Comparison of ENCODE assay signal across 25 cellular contexts in the genomic region with DNA sequence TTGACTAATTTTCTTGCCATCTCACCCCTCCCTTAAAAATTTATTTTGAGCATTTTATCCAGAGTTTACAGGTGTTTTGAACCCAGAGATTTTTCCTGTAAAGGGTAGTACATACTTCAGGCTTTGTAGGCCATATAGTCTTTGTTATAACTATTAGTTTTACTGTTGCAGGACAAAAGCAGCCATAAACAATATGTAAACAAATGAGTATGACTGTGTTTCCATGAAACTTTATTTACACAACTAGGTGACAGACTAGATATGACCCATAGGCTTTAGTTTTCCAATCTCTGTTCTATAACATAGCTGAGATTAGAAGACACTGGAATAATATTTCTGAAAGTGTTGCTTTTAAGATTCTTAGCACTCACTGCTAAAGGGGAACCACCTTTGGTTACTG.
DNase-seq lines count a peak whose midpoint lies in the region; ATAC-seq and TF ChIP-seq lines count a peak whose summit lies in the region.
"Had no signal": no experiment of that assay in that cellular context is flagged by ENCODE, and none has a peak within 500 bp of the region (broad histone marks: within the 10 kb centered on the region; RNA-seq: fewer than 3 reads in every experiment).

No MANE protein-coding gene starts in this region.

- H3K9me3 ChIP-seq in endodermal cell (ENCODE audit: control insufficient read depth, low read length) (no peaks in the 10 kb centered on the region), mucosa of descending colon (no peaks in the 10 kb centered on the region), neural progenitor cell (ENCODE audit: low read depth) (no peaks in the 10 kb centered on the region)
- H3K9me3 ChIP-seq: A549, BE2C, BLaER1 had no signal

- H3K4me2 ChIP-seq in neural progenitor cell = peak overlapping the region; percentile 24
- H3K4me2 ChIP-seq: A549, BLaER1 had no signal

- H3K27ac ChIP-seq in endodermal cell (ENCODE audit: low read depth, low read length) = no peak overlapping the region
- H3K27ac ChIP-seq in neural progenitor cell = no peak overlapping the region
- H3K27ac ChIP-seq: 22Rv1, A549, BLaER1 had no signal

- DNase-seq in DMS53 (lab: John Stamatoyannopoulos, UW) (peak; percentile 23), DMS53 treated with DMSO at 0.1 percent for 48 hours (lab: John Stamatoyannopoulos, UW; ENCODE audit: unreplicated experiment) (no peak), endodermal cell (no peak), mucosa of descending colon (no peak), neural progenitor cell (ENCODE audit: low spot score) (no peak), SIG-M5 (lab: John Stamatoyannopoulos, UW) (no peak), NCI-H345 (lab: John Stamatoyannopoulos, UW) (no peak)
- DNase-seq: BE2C; C1 segment of cervical spinal cord; CD4-positive, alpha-beta memory T cell; CD4-positive, CD25-positive, alpha-beta regulatory T cell; CD8-positive, alpha-beta memory T cell; COR-L47; DMS 273 treated with DMSO at 0.1 percent for 48 hours; DMS153; DMS79; DND-41; EL; GDM1 had no signal

- peaks cover 15% of the 10 kb centered on the region for H3K4me1 ChIP-seq in endodermal cell (ENCODE audit: control insufficient read depth, insufficient read depth, low read length)
- H3K4me1 ChIP-seq in mucosa of descending colon (ENCODE audit: low read depth) = peaks cover 10% of the 10 kb centered on the region
- H3K4me1 ChIP-seq in neural progenitor cell = peaks cover 16% of the 10 kb centered on the region
- H3K4me1 ChIP-seq: A549, BE2C, BLaER1 had no signal

- H3K4me3 Mint-ChIP-seq in endodermal cell (no peak overlapping the region), neural progenitor cell (no peak overlapping the region)
- H3K4me3 Mint-ChIP-seq: CD14-positive monocyte; CD4-positive, alpha-beta memory T cell; CD4-positive, CD25-positive, alpha-beta regulatory T cell; CD8-positive, alpha-beta memory T cell had no signal

- H3K36me3 ChIP-seq in endodermal cell (ENCODE audit: control insufficient read depth, insufficient read depth, low read length) (no peaks in the 10 kb centered on the region), mucosa of descending colon (ENCODE audit: low read depth) (no peaks in the 10 kb centered on the region), neural progenitor cell (no peaks in the 10 kb centered on the region)
- H3K36me3 ChIP-seq: BE2C, BLaER1 had no signal

- H3K4me3 ChIP-seq in endodermal cell (ENCODE audit: low read length) (no peak overlapping the region), mucosa of descending colon (no peak overlapping the region), neural progenitor cell (no peak overlapping the region)
- H3K4me3 ChIP-seq: A549, BLaER1, GM12878 had no signal

- ATAC-seq in mucosa of descending colon = peak; percentile 56
- no peak for ATAC-seq in HG03565 (IDR thresholded peaks at IDR 0.05; ENCODE audit: unreplicated experiment)
- ATAC-seq: A549, GM12878 had no signal

- intact Hi-C loops in mucosa of descending colon (cut with DNase I, micrococcal nuclease) = no loop called here

- H3K36me3 Mint-ChIP-seq in endodermal cell (ENCODE audit: low read depth) (no peaks in the 10 kb centered on the region), neural progenitor cell (no peaks in the 10 kb centered on the region)
- H3K36me3 Mint-ChIP-seq: CD14-positive monocyte; CD4-positive, alpha-beta memory T cell; CD4-positive, CD25-positive, alpha-beta regulatory T cell; CD8-positive, alpha-beta memory T cell had no signal

- H3K27me3 Mint-ChIP-seq in endodermal cell (ENCODE audit: insufficient read depth) (no peaks in the 10 kb centered on the region), neural progenitor cell (ENCODE audit: insufficient read depth, low read depth) (no peaks in the 10 kb centered on the region)
- H3K27me3 Mint-ChIP-seq: CD4-positive, alpha-beta memory T cell; CD4-positive, CD25-positive, alpha-beta regulatory T cell; CD8-positive, alpha-beta memory T cell had no signal

- no peaks in the 10 kb centered on the region for H3K79me2 ChIP-seq in neural progenitor cell (ENCODE audit: low read depth)

- H3K9ac ChIP-seq in endodermal cell (ENCODE audit: extremely low read depth, low read length, poor library complexity, severe bottlenecking) (no peak overlapping the region), neural progenitor cell (no peak overlapping the region)
- H3K9ac ChIP-seq: BLaER1 had no signal

- H3K27me3 ChIP-seq in endodermal cell (ENCODE audit: control insufficient read depth, insufficient read depth, low read length, poor library complexity, severe bottlenecking) (no peaks in the 10 kb centered on the region), neural progenitor cell (no peaks in the 10 kb centered on the region)
- H3K27me3 ChIP-seq: BE2C, BLaER1 had no signal

- H3K9me3 Mint-ChIP-seq in endodermal cell (no peaks in the 10 kb centered on the region), neural progenitor cell (peaks cover 3% of the 10 kb centered on the region)
- H3K9me3 Mint-ChIP-seq: CD4-positive, alpha-beta memory T cell; CD8-positive, alpha-beta memory T cell had no signal

- H3K27ac Mint-ChIP-seq in endodermal cell (peak overlapping the region; percentile 12), neural progenitor cell (no peak overlapping the region)
- H3K27ac Mint-ChIP-seq: CD14-positive monocyte; CD4-positive, CD25-positive, alpha-beta regulatory T cell had no signal

- TF ChIP-seq CTCF in endodermal cell (conservative IDR thresholded peaks at IDR 0.05) = no peak
- TF ChIP-seq CTCF in mucosa of descending colon (IDR thresholded peaks at IDR 0.05) = no peak
- no peak for TF ChIP-seq CTCF in neural progenitor cell (IDR thresholded peaks at IDR 0.05)

- peaks cover 39% of the 10 kb centered on the region for H3K4me1 Mint-ChIP-seq in endodermal cell
- peaks cover 7% of the 10 kb centered on the region for H3K4me1 Mint-ChIP-seq in neural progenitor cell
- H3K4me1 Mint-ChIP-seq: CD14-positive monocyte; CD4-positive, alpha-beta memory T cell; CD4-positive, CD25-positive, alpha-beta regulatory T cell; CD8-positive, alpha-beta memory T cell had no signal

- peak overlapping the region; percentile 88 for H2AFZ ChIP-seq in neural progenitor cell (replicated peaks)

- H4K20me1 ChIP-seq in neural progenitor cell (ENCODE audit: low read depth) = no peaks in the 10 kb centered on the region
- H4K20me1 ChIP-seq: BLaER1 had no signal

- no peaks in the 10 kb centered on the region for H3F3A ChIP-seq in neural progenitor cell (ENCODE audit: low read depth)
